In genomic region chr22:45317551-45318167, GRCh38 we compare ENCODE assay signal across 8 cellular contexts. TPM values are rescaled to one million over a fixed set of nuclear protein-coding genes. Genes with fewer than 3 reads are reported as not detected.
A peak's percentile ranks its signal among the peaks of the same experiment; 100 is the strongest.
DNase-seq lines count a peak whose midpoint lies in the region; ATAC-seq lines count a peak whose summit lies in the region.

No MANE protein-coding gene starts in this region.

- POLR2A ChIA-PET in activated CD4-positive, alpha-beta T cell treated with anti-CD3 and anti-CD28 coated beads for 36 hours (lab: Charles Lee) = no interaction called here
- POLR2A ChIA-PET in T-cell (lab: Charles Lee) = interaction anchor here (0.6 to 1.8 kb wide), 4 partner anchors 16 to 84 kb away, joined by 3 to 4 read pairs (median 3); partner anchors contain the start of gene UPK3A (in 1 of the 2)

- peak overlapping the region; percentile 72 for H3K4me3 Mint-ChIP-seq in activated CD4-positive, alpha-beta T cell treated with anti-CD3 and anti-CD28 coated beads for 36 hours
- peak overlapping the region; percentile 78 to 84 (median 80) for H3K4me3 Mint-ChIP-seq in T-cell
- H3K4me3 Mint-ChIP-seq in natural killer cell treated with Interleukin-12 subunit alpha and Interleukin-12 subunit beta and Interleukin-15 and Interleukin-18, amount 100 ng/mL, for 72 hours = peak overlapping the region; percentile 84

- H3K4me1 Mint-ChIP-seq in activated CD4-positive, alpha-beta T cell treated with anti-CD3 and anti-CD28 coated beads for 36 hours = peaks cover 91% of the 10 kb centered on the region
- peaks cover 89 to 97% (median 94%) of the 10 kb centered on the region in 3 donors for H3K4me1 Mint-ChIP-seq in T-cell
- H3K4me1 Mint-ChIP-seq in natural killer cell treated with Interleukin-12 subunit alpha and Interleukin-12 subunit beta and Interleukin-15 and Interleukin-18, amount 100 ng/mL, for 72 hours (ENCODE audit: low read depth in 2 of 2) = peaks cover 33 to 45% of the 10 kb centered on the region in 2 donors

- no peaks in the 10 kb centered on the region for H3K27me3 Mint-ChIP-seq in activated CD4-positive, alpha-beta T cell treated with anti-CD3 and anti-CD28 coated beads for 36 hours
- H3K27me3 Mint-ChIP-seq in T-cell = no peaks in the 10 kb centered on the region
- no peaks in the 10 kb centered on the region for H3K27me3 Mint-ChIP-seq in natural killer cell treated with Interleukin-12 subunit alpha and Interleukin-12 subunit beta and Interleukin-15 and Interleukin-18, amount 100 ng/mL, for 72 hours

- intact Hi-C loops in activated CD4-positive, alpha-beta T cell treated with anti-CD3 and anti-CD28 coated beads for 36 hours (cut with DNase I, micrococcal nuclease) = loop anchor here (1.0 to 10.0 kb wide), 9 partner anchors 8 to 633 kb away; partner anchors contain the start of genes FAM118A (in 2 of the 2), NUP50 (in 2 of the 2), ATXN10 (in 1 of the 2) and KIAA0930 (in 1 of the 2)

- CTCF ChIA-PET in activated CD4-positive, alpha-beta T cell treated with anti-CD3 and anti-CD28 coated beads for 36 hours (lab: Charles Lee) = interaction anchor here (0.6 kb wide), 1 partner anchor 865 kb away, joined by 3 read pairs; no protein-coding TSS in a partner anchor
- CTCF ChIA-PET in T-cell (lab: Charles Lee) = no interaction called here

- H3K27ac Mint-ChIP-seq in activated CD4-positive, alpha-beta T cell treated with anti-CD3 and anti-CD28 coated beads for 36 hours = peak overlapping the region; percentile 95
- H3K27ac Mint-ChIP-seq in T-cell = peak overlapping the region; percentile 98 to 99
- H3K27ac Mint-ChIP-seq in natural killer cell treated with Interleukin-12 subunit alpha and Interleukin-12 subunit beta and Interleukin-15 and Interleukin-18, amount 100 ng/mL, for 72 hours = peak overlapping the region; percentile 95 to 97

- no peaks in the 10 kb centered on the region for H3K9me3 Mint-ChIP-seq in activated CD4-positive, alpha-beta T cell treated with anti-CD3 and anti-CD28 coated beads for 36 hours (ENCODE audit: low read depth)
- no peaks in the 10 kb centered on the region for H3K9me3 Mint-ChIP-seq in T-cell
- no peaks in the 10 kb centered on the region for H3K9me3 Mint-ChIP-seq in natural killer cell treated with Interleukin-12 subunit alpha and Interleukin-12 subunit beta and Interleukin-15 and Interleukin-18, amount 100 ng/mL, for 72 hours

- DNase-seq in activated CD4-positive, alpha-beta T cell treated with anti-CD3 and anti-CD28 coated beads for 36 hours = peak; percentile 38
- no peak for DNase-seq in activated CD4-positive, alpha-beta T cell treated with anti-CD3 and anti-CD28 coated beads for 48 hours
- DNase-seq in T-cell = peak in 32 of 34 experiments; percentile 32 to 73 (median 58)
- no peak for DNase-seq in epithelial cell of prostate (ENCODE audit: low read depth, low spot score)
- no peak for DNase-seq in natural killer cell treated with Interleukin-12 subunit alpha and Interleukin-12 subunit beta and Interleukin-15 and Interleukin-18, amount 100 ng/mL, for 72 hours (ENCODE audit: low spot score)
- no peak for DNase-seq in NCI-H1417 treated with DMSO at 0.1 percent for 48 hours (lab: John Stamatoyannopoulos, UW)
- no peak for DNase-seq in NCI-H345 treated with DMSO at 0.1 percent for 48 hours (lab: John Stamatoyannopoulos, UW; ENCODE audit: unreplicated experiment)
- DNase-seq in glomerular visceral epithelial cell (ENCODE audit: extremely low spot score) = no peak

- peak overlapping the region; percentile 32 for H3K27ac ChIP-seq in epithelial cell of prostate

- H3K36me3 Mint-ChIP-seq in activated CD4-positive, alpha-beta T cell treated with anti-CD3 and anti-CD28 coated beads for 36 hours (ENCODE audit: low read depth) = peaks cover 16% of the 10 kb centered on the region
- H3K36me3 Mint-ChIP-seq in T-cell = peaks cover 18% of the 10 kb centered on the region
- no peaks in the 10 kb centered on the region for H3K36me3 Mint-ChIP-seq in natural killer cell treated with Interleukin-12 subunit alpha and Interleukin-12 subunit beta and Interleukin-15 and Interleukin-18, amount 100 ng/mL, for 72 hours

- peak; percentile 5 for ATAC-seq in activated CD4-positive, alpha-beta T cell treated with anti-CD3 and anti-CD28 coated beads for 36 hours
- peak in 2 of 4 experiments; percentile 3 to 28 for ATAC-seq in T-cell (replicated peaks in 1 of 4)
- ATAC-seq in natural killer cell treated with Interleukin-12 subunit alpha and Interleukin-12 subunit beta and Interleukin-15 and Interleukin-18, amount 100 ng/mL, for 72 hours = no peak

RNA-seq across cellular contexts. Expression of gene FAM118A, which starts 7.9 kb away (rescaled TPM):
- total RNA-seq in activated CD4-positive, alpha-beta T cell treated with anti-CD3 and anti-CD28 coated beads for 36 hours = 10 to 100 TPM; 25.5 to 29.0 TPM
- 100 to 1,000 TPM in 4 of 5 donors, 10 to 100 TPM in 1; 53.5 to 394 (median 154) TPM for total RNA-seq in T-cell
- 100 to 1,000 TPM in 1 of 2 donors, 10 to 100 TPM in 1; 24.9 to 138 TPM for total RNA-seq in natural killer cell treated with Interleukin-12 subunit alpha and Interleukin-12 subunit beta and Interleukin-15 and Interleukin-18, amount 100 ng/mL, for 72 hours

RNA-seq across cellular contexts. Expression of gene UPK3A, which starts 32.9 kb away (rescaled TPM):
- total RNA-seq in activated CD4-positive, alpha-beta T cell treated with anti-CD3 and anti-CD28 coated beads for 36 hours = not detected
- not detected for total RNA-seq in T-cell
- total RNA-seq in natural killer cell treated with Interleukin-12 subunit alpha and Interleukin-12 subunit beta and Interleukin-15 and Interleukin-18, amount 100 ng/mL, for 72 hours = not detected

Comparison
In these comparisons a context has a peak if more than half of its experiments do, and no peak if none do; other contexts are left out.
1. DNase-seq: peak in activated CD4-positive, alpha-beta T cell treated with anti-CD3 and anti-CD28 coated beads for 36 hours (single experiment) and T-cell (32 of 34); none in activated CD4-positive, alpha-beta T cell treated with anti-CD3 and anti-CD28 coated beads for 48 hours (single experiment), epithelial cell of prostate (single experiment), natural killer cell treated with Interleukin-12 subunit alpha and Interleukin-12 subunit beta and Interleukin-15 and Interleukin-18, amount 100 ng/mL, for 72 hours (single experiment), NCI-H1417 treated with DMSO at 0.1 percent for 48 hours (single experiment), NCI-H345 treated with DMSO at 0.1 percent for 48 hours (single experiment) and glomerular visceral epithelial cell (single experiment).
2. Peak in every context shown above with its lines, with median percentiles within 50 percentile points of each other: H3K27ac Mint-ChIP-seq and H3K4me3 Mint-ChIP-seq.